In genomic region chr13:104694397-104694796, GRCh38 we compare ENCODE assay signal across 24 cellular contexts.
"Had no signal": no experiment of that assay in that cellular context is flagged by ENCODE, and none has a peak within 500 bp of the region (broad histone marks: within the 10 kb centered on the region; RNA-seq: fewer than 3 reads in every experiment).

No MANE protein-coding gene starts in this region.

- ATAC-seq: left colon; left lung; lower lobe of right lung; naive thymus-derived CD8-positive, alpha-beta T cell; psoas muscle; right lobe of liver; stimulated activated memory B cell treated with anti-CD40 and anti-IgM and Interleukin-4, amounts not matched to agents 10 μg/mL and 1 μg/mL and 100 μg/mL, for 72 hours; stimulated activated naive CD8-positive, alpha-beta T cell treated with anti-CD3 and anti-CD28 coated beads, Interleukin-15, amount 100 ng/mL, for 72 hours had no signal

- H3K9me3 Mint-ChIP-seq: nephron; stimulated activated naive CD8-positive, alpha-beta T cell treated with anti-CD3 and anti-CD28 coated beads, Interleukin-15, amount 100 ng/mL, for 72 hours had no signal

- H3K4me1 Mint-ChIP-seq: naive thymus-derived CD8-positive, alpha-beta T cell; nephron; neural crest cell; stimulated activated memory B cell treated with anti-CD40 and anti-IgM and Interleukin-4, amounts not matched to agents 10 μg/mL and 1 μg/mL and 100 μg/mL, for 72 hours; stimulated activated naive CD8-positive, alpha-beta T cell treated with anti-CD3 and anti-CD28 coated beads, Interleukin-15, amount 100 ng/mL, for 72 hours had no signal

- H3K36me3 Mint-ChIP-seq: naive thymus-derived CD8-positive, alpha-beta T cell; stimulated activated memory B cell treated with anti-CD40 and anti-IgM and Interleukin-4, amounts not matched to agents 10 μg/mL and 1 μg/mL and 100 μg/mL, for 72 hours had no signal

- H3K27me3 Mint-ChIP-seq: naive thymus-derived CD8-positive, alpha-beta T cell; stimulated activated memory B cell treated with anti-CD40 and anti-IgM and Interleukin-4, amounts not matched to agents 10 μg/mL and 1 μg/mL and 100 μg/mL, for 72 hours; stimulated activated naive CD8-positive, alpha-beta T cell treated with anti-CD3 and anti-CD28 coated beads, Interleukin-15, amount 100 ng/mL, for 72 hours had no signal

- H3K27ac Mint-ChIP-seq: naive thymus-derived CD8-positive, alpha-beta T cell; nephron; stimulated activated memory B cell treated with anti-CD40 and anti-IgM and Interleukin-4, amounts not matched to agents 10 μg/mL and 1 μg/mL and 100 μg/mL, for 72 hours; stimulated activated naive CD8-positive, alpha-beta T cell treated with anti-CD3 and anti-CD28 coated beads, Interleukin-15, amount 100 ng/mL, for 72 hours had no signal

- DNase-seq: kidney; left colon; left lung; lower lobe of right lung; mammary epithelial cell; mesenchymal stem cell; naive thymus-derived CD8-positive, alpha-beta T cell; nucleus accumbens; psoas muscle; right lobe of liver; stimulated activated CD4-positive, alpha-beta T cell treated with anti-CD3 and anti-CD28 coated beads, Interleukin-1b, Interleukin-23, amount 100 ng/mL, for 48 hours; stimulated activated CD4-positive, alpha-beta T cell treated with anti-CD3 and anti-CD28 coated beads, Interleukin-2, amount 100 ng/mL, for 48 hours; stimulated activated CD4-positive, alpha-beta T cell treated with anti-CD3 and anti-CD28 coated beads, Interleukin-4, amount 100 ng/mL, for 4 hours; stimulated activated CD8-positive, alpha-beta memory T cell treated with anti-CD3 and anti-CD28 coated beads, Interleukin-4, amount 100 ng/mL, for 48 hours; stimulated activated naive CD4-positive, alpha-beta T cell treated with Interleukin-2 at 50 U/mL for 16 hours; stimulated activated naive CD8-positive, alpha-beta T cell treated with anti-CD3 and anti-CD28 coated beads, Interleukin-15, amount 100 ng/mL, for 72 hours; substantia nigra; testis; thyroid gland; transverse colon; upper lobe of left lung had no signal

- H3K4me3 Mint-ChIP-seq: naive thymus-derived CD8-positive, alpha-beta T cell; nephron; neural crest cell; stimulated activated memory B cell treated with anti-CD40 and anti-IgM and Interleukin-4, amounts not matched to agents 10 μg/mL and 1 μg/mL and 100 μg/mL, for 72 hours; stimulated activated naive CD8-positive, alpha-beta T cell treated with anti-CD3 and anti-CD28 coated beads, Interleukin-15, amount 100 ng/mL, for 72 hours had no signal
